ENCODE assay signal across 12 cellular contexts in the genomic region with DNA sequence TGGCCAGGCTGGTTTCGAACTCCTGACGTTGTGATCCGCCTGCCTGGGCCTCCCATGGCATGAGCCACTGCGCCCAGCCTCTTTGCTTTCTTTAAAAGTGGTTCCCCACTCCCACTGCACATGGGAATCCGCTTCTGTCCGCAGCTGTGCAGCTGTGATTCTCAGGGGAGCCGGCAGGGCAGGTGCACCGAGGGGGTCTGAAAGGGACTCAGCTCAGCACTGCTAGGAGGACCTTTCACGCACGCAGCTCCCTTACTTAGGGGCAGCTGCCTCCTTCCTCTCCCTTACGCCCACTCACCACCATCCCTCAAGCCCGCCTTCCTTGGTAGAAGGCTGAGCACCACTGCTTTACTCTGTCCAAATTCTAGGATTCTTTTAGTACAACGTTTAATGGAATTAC.
"Had no signal": no experiment of that assay in that cellular context is flagged by ENCODE, and none has a peak within 500 bp of the region (broad histone marks: within the 10 kb centered on the region; RNA-seq: fewer than 3 reads in every experiment).

No MANE protein-coding gene starts in this region.

- H3K27ac Mint-ChIP-seq: memory B cell; naive thymus-derived CD8-positive, alpha-beta T cell; stimulated activated memory B cell treated with anti-CD40 and anti-IgM and Interleukin-4, amounts not matched to agents 10 μg/mL and 1 μg/mL and 100 μg/mL, for 72 hours had no signal

- DNase-seq: activated CD4-positive, alpha-beta T cell treated with anti-CD3 and anti-CD28 coated beads for 1 hour; activated CD4-positive, alpha-beta T cell treated with anti-CD3 and anti-CD28 coated beads, Interleukin-2, amount 50 U/mL, for 4 hours; activated naive CD4-positive, alpha-beta T cell treated with anti-CD3 and anti-CD28 coated beads, Interleukin-2, amount 50 U/mL, for 16 hours; hippocampal formation; left ventricle myocardium inferior; naive thymus-derived CD8-positive, alpha-beta T cell; nucleus accumbens; stimulated activated CD4-positive, alpha-beta T cell treated with anti-CD3 and anti-CD28 coated beads, Interleukin-2, amount 100 ng/mL, for 48 hours had no signal

- ATAC-seq: esophagus mucosa; naive thymus-derived CD8-positive, alpha-beta T cell; stimulated activated memory B cell treated with anti-CD40 and anti-IgM and Interleukin-4, amounts not matched to agents 10 μg/mL and 1 μg/mL and 100 μg/mL, for 72 hours had no signal

- H3K9me3 Mint-ChIP-seq: memory B cell; naive thymus-derived CD8-positive, alpha-beta T cell; stimulated activated memory B cell treated with anti-CD40 and anti-IgM and Interleukin-4, amounts not matched to agents 10 μg/mL and 1 μg/mL and 100 μg/mL, for 72 hours had no signal

- H3K36me3 Mint-ChIP-seq: stimulated activated memory B cell treated with anti-CD40 and anti-IgM and Interleukin-4, amounts not matched to agents 10 μg/mL and 1 μg/mL and 100 μg/mL, for 72 hours had no signal

- H3K9me3 ChIP-seq: left ventricle myocardium inferior had no signal

- H3K4me3 ChIP-seq: left ventricle myocardium inferior had no signal

- H3K4me3 Mint-ChIP-seq: memory B cell; naive thymus-derived CD8-positive, alpha-beta T cell; stimulated activated memory B cell treated with anti-CD40 and anti-IgM and Interleukin-4, amounts not matched to agents 10 μg/mL and 1 μg/mL and 100 μg/mL, for 72 hours had no signal

- H3K27ac ChIP-seq: left ventricle myocardium inferior, VCaP had no signal
